Comparison of ENCODE assay signal across 9 cellular contexts in genomic region chr15:101651753-101652097, GRCh38. TPM values are rescaled to one million over a fixed set of nuclear protein-coding genes. Genes with fewer than 3 reads are reported as not detected.
DNase-seq lines count a peak whose midpoint lies in the region; ATAC-seq, FAIRE-seq and TF ChIP-seq lines count a peak whose summit lies in the region.
"Had no signal": no experiment of that assay in that cellular context is flagged by ENCODE, and none has a peak within 500 bp of the region (broad histone marks: within the 10 kb centered on the region; RNA-seq: fewer than 3 reads in every experiment).

No MANE protein-coding gene starts in this region.

- DNase-seq in DMS 273 (lab: John Stamatoyannopoulos, UW; ENCODE audit: unreplicated experiment) (peak; percentile 67), DMS 273 treated with DMSO at 0.1 percent for 48 hours (lab: John Stamatoyannopoulos, UW) (no peak), HCT116 (ENCODE audit: low read depth, low spot score) (no peak), NCI-H2171 (lab: John Stamatoyannopoulos, UW) (peak; percentile 63), K562 (ENCODE audit: extremely low read depth in 1 of 4, low spot score in 3 of 4) (peak in 1 of 4 experiments; percentile 58), keratinocyte (ENCODE audit: low read depth, low spot score) (no peak), stomach (no peak), NCI-H446 treated with DMSO at 0.1 percent for 48 hours (lab: John Stamatoyannopoulos, UW) (no peak)

- RAD21 ChIA-PET in HCT116 (lab: Charles Lee; ENCODE audit: low non-redundant PET in 1 of 2, low total read pairs in 2 of 2, uncharacterized antibody in 2 of 2, unreplicated experiment in 2 of 2): no interaction called here

- TF ChIP-seq RAD21 in HCT116 (IDR thresholded peaks at IDR 0.05; ENCODE audit: low read depth) (no peak), K562 (CRISPR knock-in tag; conservative IDR thresholded peaks at IDR 0.05 in 1 of 2, IDR thresholded peaks at IDR 0.05 in 1 of 2) (no peak)

- H3K9me3 ChIP-seq in HCT116 (ENCODE audit: control insufficient read depth in 1 of 2, insufficient read depth in 1 of 2, low read depth in 1 of 2, low read length in 2 of 2): no peaks in the 10 kb centered on the region
- H3K9me3 ChIP-seq in K562 (replicated peaks; ENCODE audit: control insufficient read depth, insufficient read depth, low read depth, low read length): no peaks in the 10 kb centered on the region
- no peaks in the 10 kb centered on the region for H3K9me3 ChIP-seq in keratinocyte (ENCODE audit: control insufficient read depth, low read depth, low read length)
- H3K9me3 ChIP-seq in stomach: no peaks in the 10 kb centered on the region

- peak overlapping the region; percentile 88 to 92 for H3K4me3 ChIP-seq in HCT116 (replicated peaks in 1 of 2; ENCODE audit: low read depth in 1 of 2, low read length in 2 of 2)
- peak overlapping the region; percentile 81 for H3K4me3 ChIP-seq in K562
- H3K4me3 ChIP-seq in keratinocyte (ENCODE audit: control insufficient read depth in 2 of 3, extremely low read depth in 1 of 3, insufficient read depth in 2 of 3, low read depth in 1 of 3, low read length in 3 of 3): peak overlapping the region; percentile 73 to 98 (median 93)
- H3K4me3 ChIP-seq in stomach: peak overlapping the region; percentile 73 to 99 (median 86)

- POLR2A ChIA-PET in HCT116 (lab: Charles Lee) (no interaction called here), K562 (lab: Yijun Ruan, JAX) (interaction anchor here (0.7 kb wide), 1 partner anchor 11 kb away, joined by 3 read pairs; no protein-coding TSS in a partner anchor)

- WGBS in K562 (ENCODE audit: insufficient coverage, low coverage, missing lambda C conversion rate): 0% methylated on average over 21 of the region's 28 CpGs
- 0 to 1% (median 1%) methylated on average over 10 to 28 of the region's 28 CpGs for WGBS in stomach, 5 donors

- no peak for TF ChIP-seq EP300 in K562 (IDR thresholded peaks at IDR 0.05; ENCODE audit: low read length)
- TF ChIP-seq EP300 in stomach (IDR thresholded peaks at IDR 0.05): no peak

- peak; percentile 71 for ATAC-seq in HCT116
- ATAC-seq in K562: peak; percentile 76

- H4K20me1 ChIP-seq in HCT116 (ENCODE audit: insufficient read depth) (no peaks in the 10 kb centered on the region), K562 (replicated peaks; ENCODE audit: control insufficient read depth, insufficient read depth, low read length) (no peaks in the 10 kb centered on the region), keratinocyte (ENCODE audit: control insufficient read depth, extremely low read depth, insufficient read depth, low read length) (no peaks in the 10 kb centered on the region)

- H3K79me2 ChIP-seq in HCT116 (ENCODE audit: insufficient read depth, low read length) (peaks cover 52% of the 10 kb centered on the region), K562 (ENCODE audit: control insufficient read depth, insufficient read depth, low read length) (peaks cover 61% of the 10 kb centered on the region), keratinocyte (ENCODE audit: control insufficient read depth, insufficient read depth, low read length) (peaks cover 38% of the 10 kb centered on the region)

- H3K27ac ChIP-seq in HCT116 (ENCODE audit: low read depth, low read length) (peak overlapping the region; percentile 94), K562 (ENCODE audit: extremely low read depth, low read depth, low read length) (peak overlapping the region; percentile 90), keratinocyte (ENCODE audit: control insufficient read depth, insufficient read depth, low read length) (peak overlapping the region; percentile 93), stomach (peak overlapping the region; percentile 94 to 99 (median 99))

- no peaks in the 10 kb centered on the region for H3K27me3 ChIP-seq in HCT116 (ENCODE audit: insufficient read depth, low read length)
- H3K27me3 ChIP-seq in K562 (ENCODE audit: control insufficient read depth in 2 of 2, insufficient read depth in 2 of 2, low read length in 2 of 2): no peaks in the 10 kb centered on the region
- no peaks in the 10 kb centered on the region for H3K27me3 ChIP-seq in keratinocyte (ENCODE audit: control insufficient read depth, extremely low read depth, insufficient read depth, low read length)
- H3K27me3 ChIP-seq in stomach: no peaks in the 10 kb centered on the region

- intact Hi-C loops in HCT116 (cut with micrococcal nuclease) (loop anchor here (2.0 kb wide), 1 partner anchor 351 kb away; no protein-coding TSS in a partner anchor), K562 (cut with micrococcal nuclease) (loop anchor here (5.0 kb wide), 1 partner anchor 121 kb away; no protein-coding TSS in a partner anchor), stomach (cut with DNase I; ENCODE audit: low total_unique reads) (no loop called here)

- TF ChIP-seq CTCF in HCT116 (IDR thresholded peaks at IDR 0.05 in 2 of 3, conservative IDR thresholded peaks at IDR 0.05 in 1 of 3; ENCODE audit: borderline replicate concordance in 1 of 3, insufficient read depth in 1 of 3, low read depth in 2 of 3, low read length in 2 of 3): no peak
- no peak for TF ChIP-seq CTCF in K562 (IDR thresholded peaks at IDR 0.05 in 2 of 3, conservative IDR thresholded peaks at IDR 0.05 in 1 of 3; ENCODE audit: insufficient read depth in 2 of 3, low read depth in 1 of 3, low read length in 3 of 3)
- TF ChIP-seq CTCF in keratinocyte (optimal IDR thresholded peaks at IDR 0.05 in 1 of 3, IDR thresholded peaks at IDR 0.05 in 1 of 3, conservative IDR thresholded peaks at IDR 0.05 in 1 of 3; ENCODE audit: extremely low read depth in 1 of 3, insufficient read depth in 2 of 3, low read length in 3 of 3): no peak
- TF ChIP-seq CTCF in stomach (IDR thresholded peaks at IDR 0.05): no peak

- peak overlapping the region; percentile 86 for H3K9ac ChIP-seq in HCT116 (ENCODE audit: low read length)
- peak overlapping the region; percentile 83 to 97 for H3K9ac ChIP-seq in K562 (ENCODE audit: insufficient read depth in 1 of 2, low read depth in 2 of 2, low read length in 2 of 2)
- peak overlapping the region; percentile 95 for H3K9ac ChIP-seq in keratinocyte (ENCODE audit: control insufficient read depth, extremely low read depth, insufficient read depth, low read length)

- peaks cover 6 to 18% of the 10 kb centered on the region in 2 experiments; a peak in 2 of 4 replicates for H3K4me1 ChIP-seq in HCT116 (ENCODE audit: control insufficient read depth in 1 of 2, insufficient read depth in 2 of 2, low read length in 2 of 2)
- peaks cover 14% of the 10 kb centered on the region in 2 experiments; a peak in 4 of 5 replicates for H3K4me1 ChIP-seq in K562 (replicated peaks in 1 of 2; ENCODE audit: control insufficient read depth in 2 of 2, insufficient read depth in 2 of 2, low read length in 2 of 2)
- peaks cover 10% of the 10 kb centered on the region for H3K4me1 ChIP-seq in keratinocyte (ENCODE audit: control insufficient read depth, extremely low read depth, insufficient read depth, low read length)
- peaks cover 29 to 58% (median 42%) of the 10 kb centered on the region in 4 donors for H3K4me1 ChIP-seq in stomach

- dilution Hi-C loops in keratinocyte (cut with MboI; ENCODE audit: extremely low pct_ligation_motif_present, low sequenced_read_pairs): no loop called here

- CTCF ChIA-PET in HCT116 (lab: Charles Lee) (no interaction called here), K562 (lab: Yijun Ruan, JAX; ENCODE audit: low intra/inter-chr PET ratio) (no interaction called here)

- peak; percentile 51 for FAIRE-seq in K562 (lab: Jason Lieb, UNC)
- FAIRE-seq in keratinocyte (lab: Jason Lieb, UNC): no peak
- FAIRE-seq: A204.1 had no signal

- peaks cover 10 to 19% of the 10 kb centered on the region in 2 experiments; a peak in 2 of 4 replicates for H3K36me3 ChIP-seq in HCT116 (ENCODE audit: control insufficient read depth in 1 of 2, insufficient read depth in 2 of 2, low read length in 2 of 2)
- peaks cover 50% of the 10 kb centered on the region for H3K36me3 ChIP-seq in K562 (ENCODE audit: control insufficient read depth, insufficient read depth, low read length)
- peaks cover 5 to 11% of the 10 kb centered on the region in 2 experiments for H3K36me3 ChIP-seq in keratinocyte (ENCODE audit: control insufficient read depth in 2 of 2, extremely low read depth in 1 of 2, insufficient read depth in 2 of 2, low read length in 2 of 2)
- H3K36me3 ChIP-seq in stomach: peaks cover 9 to 45% (median 40%) of the 10 kb centered on the region in 4 donors

- BruUV-seq in HCT116 (replicated peaks; lab: Mats Ljungman, UMichigan): no TSS peak
- BruUV-seq in K562 (replicated peaks; lab: Mats Ljungman, UMichigan): no TSS peak

- no peaks in the 10 kb centered on the region for H3K9me2 ChIP-seq in HCT116 (ENCODE audit: insufficient read depth)

- no peaks in the 10 kb centered on the region for H3K9me1 ChIP-seq in K562 (ENCODE audit: control insufficient read depth, insufficient read depth, low read length)
- no peaks in the 10 kb centered on the region for H3K9me1 ChIP-seq in keratinocyte (ENCODE audit: control insufficient read depth, extremely low read depth, insufficient read depth, low read length)

- H3K4me2 ChIP-seq in HCT116 (ENCODE audit: low read length): peak overlapping the region; percentile 86
- peak overlapping the region; percentile 86 for H3K4me2 ChIP-seq in K562 (ENCODE audit: insufficient read depth, low read length)
- peak overlapping the region; percentile 97 for H3K4me2 ChIP-seq in keratinocyte (ENCODE audit: control insufficient read depth, extremely low read depth, insufficient read depth, low read depth, low read length)

- no peak for TF ChIP-seq POLR2A in HCT116 (IDR thresholded peaks at IDR 0.05; ENCODE audit: borderline replicate concordance, extremely low read depth, insufficient read depth, insufficient read length)
- no peak for TF ChIP-seq POLR2A in K562 (conservative IDR thresholded peaks at IDR 0.05)
- TF ChIP-seq POLR2A in stomach (IDR thresholded peaks at IDR 0.05): peak in 1 of 4 donors; percentile 17

- H2AFZ ChIP-seq in HCT116 (ENCODE audit: low read depth, low read length, poor library complexity, severe bottlenecking): no peak overlapping the region
- H2AFZ ChIP-seq in K562 (ENCODE audit: low read depth, low read length): peak overlapping the region; percentile 96
- peak overlapping the region; percentile 94 for H2AFZ ChIP-seq in keratinocyte (ENCODE audit: control insufficient read depth, low read length)

- in situ Hi-C loops in K562 (cut with MboI): loop anchor here (5.0 kb wide), 1 partner anchor 359 kb away; no protein-coding TSS in a partner anchor

RNA-seq across cellular contexts. Expression of gene TM2D3, which starts 0.5 kb away (rescaled TPM):
- total RNA-seq in HCT116 (2021; ENCODE audit: unreplicated experiment) (35.2 TPM), K562 (2014; rRNA removed) (16.5 and 23.5 TPM in 2 replicates), K562 (2014; rRNA removed; fragmentation: Illumina TruSeq; extraction: Trizol) (31.3 and 32.4 TPM in 2 replicates), K562 (2015; rRNA removed; fragmentation: Illumina TruSeq; extraction: Trizol) (34.1 and 34.9 TPM in 2 replicates), K562 (2021) (27.4 and 28.9 TPM in 2 replicates), stomach (100 to 1,000 TPM in 1 of 5 donors, 10 to 100 TPM in 4; 20.4 to 128 (median 63.0) TPM)
- polyA plus RNA-seq in HCT116 (2012): 29.0 and 30.9 TPM in 2 replicates
- total RNA-seq in K562 (2011; cell fraction: chromatin; rRNA removed; ENCODE audit: low replicate concordance): 75.4 and 111 TPM in 2 replicates
- 93.2 and 100 TPM in 2 replicates for total RNA-seq in K562 (2011; cell fraction: nucleolus; rRNA removed)
- total RNA-seq in K562 (2011; cell fraction: nucleoplasm; rRNA removed): 121 and 152 TPM in 2 replicates
- polyA plus RNA-seq in K562 (2011; rRNA removed) (59.5 and 61.0 TPM in 2 replicates), K562 (2014; fragmentation: Illumina TruSeq; extraction: Trizol) (25.3 and 26.8 TPM in 2 replicates), K562 (2014; fragmentation: Nextera tagmentation; extraction: Ambion mirVana) (10 to 100 TPM; 59.2 to 67.9 TPM), K562 (2014; rRNA removed) (27.9 and 28.2 TPM in 2 replicates), keratinocyte (42.1 to 58.5 TPM (median 56.7 TPM) in 3 replicates), stomach (10 to 100 TPM; 23.7 to 34.6 (median 24.1) TPM)
- polyA plus RNA-seq in K562 (2011; cell fraction: cytosol; rRNA removed): 33.6 and 42.8 TPM in 2 replicates
- 58.3 and 77.8 TPM in 2 replicates for polyA plus RNA-seq in K562 (2011; cell fraction: nucleus; rRNA removed)
- polyA plus RNA-seq in K562 (2012): 22.2 and 31.4 TPM in 2 replicates
- 50.4 and 52.1 TPM in 2 replicates for polyA minus RNA-seq in K562 (2011; rRNA and poly(A)+ RNA removed)
- polyA minus RNA-seq in K562 (2011; cell fraction: cytosol; rRNA and poly(A)+ RNA removed): 20.9 and 28.2 TPM in 2 replicates
- polyA minus RNA-seq in K562 (2011; cell fraction: nucleus; rRNA and poly(A)+ RNA removed): 67.7 and 82.9 TPM in 2 replicates
- polyA plus RNA-seq in keratinocyte (2011; ENCODE audit: low read depth): 31.9 TPM
- 26.1 and 36.2 TPM in 2 replicates for polyA plus RNA-seq in keratinocyte (2011; cell fraction: cytosol; rRNA removed)
- 73.1 and 76.1 TPM in 2 replicates for polyA plus RNA-seq in keratinocyte (2011; cell fraction: nucleus; rRNA removed)
- 37.5 and 50.5 TPM in 2 replicates for polyA plus RNA-seq in keratinocyte (2012; ENCODE audit: low replicate concordance)
- 9.5 to 36.7 TPM (median 31.8 TPM) in 3 replicates for polyA minus RNA-seq in keratinocyte
- 34.1 TPM for polyA minus RNA-seq in keratinocyte (2011; cell fraction: cytosol; rRNA and poly(A)+ RNA removed)
- 37.0 and 54.1 TPM in 2 replicates for polyA minus RNA-seq in keratinocyte (2011; cell fraction: nucleus; rRNA and poly(A)+ RNA removed)

Comparison
In these comparisons a context has a peak if more than half of its experiments do, and no peak if none do; other contexts are left out.
1. DNase-seq: peak in DMS 273 (single experiment) and NCI-H2171 (single experiment); none in DMS 273 treated with DMSO at 0.1 percent for 48 hours (single experiment), HCT116 (single experiment), keratinocyte (single experiment), stomach (single experiment) and NCI-H446 treated with DMSO at 0.1 percent for 48 hours (single experiment).
2. Peak in every context shown above with its lines, with median percentiles within 50 percentile points of each other: H3K27ac ChIP-seq, H3K4me2 ChIP-seq, H3K4me3 ChIP-seq and H3K9ac ChIP-seq.